Comparison of ENCODE assay signal across 8 cellular contexts in genomic region chr1:234970371-234970730, GRCh38.
A peak's percentile ranks its signal among the peaks of the same experiment; 100 is the strongest.
DNase-seq lines count a peak whose midpoint lies in the region; ATAC-seq and TF ChIP-seq lines count a peak whose summit lies in the region.

No MANE protein-coding gene starts in this region.

- DNase-seq in fibroblast of the conjunctiva (ENCODE audit: low read depth) = peak; percentile 42
- DNase-seq in renal cortical epithelial cell (ENCODE audit: low read depth) = peak; percentile 82
- DNase-seq in germinal center (ENCODE audit: low spot score) = no peak
- no peak for DNase-seq in D341Med (ENCODE audit: low spot score)

- H3K9ac ChIP-seq in ES-I3 (ENCODE audit: low read depth, low read length) = peak overlapping the region; percentile 35

- H3K36me3 ChIP-seq in ES-I3 (ENCODE audit: insufficient read depth, low read length) = no peaks in the 10 kb centered on the region

- ATAC-seq in SK-N-SH treated with all-trans-retinoic acid at 6 μM for 48 hours (peak; percentile 56), GM18858 (IDR thresholded peaks at IDR 0.05; ENCODE audit: unreplicated experiment) (no peak), GM18502 (IDR thresholded peaks at IDR 0.05; ENCODE audit: poor library complexity, unreplicated experiment) (no peak)

- peaks cover 27% of the 10 kb centered on the region for H3K4me1 ChIP-seq in ES-I3 (ENCODE audit: insufficient read depth, low read length)

- no peaks in the 10 kb centered on the region for H3K9me3 ChIP-seq in ES-I3 (ENCODE audit: control insufficient read depth, insufficient read depth, low read length)

TF ChIP-seq in SK-N-SH treated with all-trans-retinoic acid at 6 μM for 48 hours, 23 proteins besides CTCF, POLR2A, EP300 and RAD21:
- TF ChIP-seq TOX (CRISPR knock-in tag; IDR thresholded peaks at IDR 0.05; ENCODE audit: borderline replicate concordance) (peak; percentile 50; the same call in 1 of the 2 replicates), CREB5 (CRISPR knock-in tag; IDR thresholded peaks at IDR 0.05; ENCODE audit: low read depth) (no peak), RARB (CRISPR knock-in tag; IDR thresholded peaks at IDR 0.05) (no peak), ZNF70 (CRISPR knock-in tag; IDR thresholded peaks at IDR 0.05) (no peak), POU6F1 (CRISPR knock-in tag; IDR thresholded peaks at IDR 0.05; ENCODE audit: borderline replicate concordance, low read depth) (no peak), ZC3H10 (CRISPR knock-in tag; IDR thresholded peaks at IDR 0.05) (peak; percentile 53; the same call in 1 of the 2 replicates), ZNF565 (CRISPR knock-in tag; conservative IDR thresholded peaks at IDR 0.05; ENCODE audit: low read depth) (no peak), OSR1 (CRISPR knock-in tag; IDR thresholded peaks at IDR 0.05) (no peak)

Comparison
In these comparisons a context has a peak if more than half of its experiments do, and no peak if none do; other contexts are left out.
1. DNase-seq: peak in fibroblast of the conjunctiva (single experiment) and renal cortical epithelial cell (single experiment); none in germinal center (single experiment) and D341Med (single experiment).